ENCODE assay signal across 9 cellular contexts in genomic region chr1:205319081-205320018, GRCh38. TPM values are rescaled to one million over a fixed set of nuclear protein-coding genes. Genes with fewer than 3 reads are reported as not detected.
A peak's percentile ranks its signal among the peaks of the same experiment; 100 is the strongest.
DNase-seq lines count a peak whose midpoint lies in the region; ATAC-seq and TF ChIP-seq lines count a peak whose summit lies in the region.
"Had no signal": no experiment of that assay in that cellular context is flagged by ENCODE, and none has a peak within 500 bp of the region (broad histone marks: within the 10 kb centered on the region; RNA-seq: fewer than 3 reads in every experiment).

No MANE protein-coding gene starts in this region.

- H3K9me3 ChIP-seq in upper lobe of left lung = no peaks in the 10 kb centered on the region
- H3K9me3 ChIP-seq in BE2C = no peaks in the 10 kb centered on the region

- peaks cover 39 to 63% (median 51%) of the 10 kb centered on the region in 3 donors for H3K4me1 Mint-ChIP-seq in IgD-negative memory B cell
- peaks cover 66% of the 10 kb centered on the region for H3K4me1 Mint-ChIP-seq in dendritic cell treated with granulocyte-macrophage colony-stimulating factor and Interleukin-4, amounts not matched to agents 40 ng/mL and 50 ng/mL, for 4 days (ENCODE audit: low read depth)

- H3K4me3 ChIP-seq in mesendoderm (ENCODE audit: low read length) (no peak overlapping the region), upper lobe of left lung (peak overlapping the region in 3 of 4 donors; percentile 79 to 89 (median 80)), BE2C (ENCODE audit: low read depth, low read length) (no peak overlapping the region)

- H2BK5ac ChIP-seq in mesendoderm (ENCODE audit: low read length) = no peak overlapping the region

- peaks cover 0 to 1% (median 0%) of the 10 kb centered on the region in 3 donors for H3K9me3 Mint-ChIP-seq in IgD-negative memory B cell
- H3K9me3 Mint-ChIP-seq in dendritic cell treated with granulocyte-macrophage colony-stimulating factor and Interleukin-4, amounts not matched to agents 40 ng/mL and 50 ng/mL, for 4 days = no peaks in the 10 kb centered on the region

- H3K27ac Mint-ChIP-seq in IgD-negative memory B cell = peak overlapping the region; percentile 85 to 99 (median 95)
- peak overlapping the region; percentile 91 for H3K27ac Mint-ChIP-seq in dendritic cell treated with granulocyte-macrophage colony-stimulating factor and Interleukin-4, amounts not matched to agents 40 ng/mL and 50 ng/mL, for 4 days

- no peaks in the 10 kb centered on the region for H3K27me3 Mint-ChIP-seq in IgD-negative memory B cell
- peaks cover 1% of the 10 kb centered on the region for H3K27me3 Mint-ChIP-seq in dendritic cell treated with granulocyte-macrophage colony-stimulating factor and Interleukin-4, amounts not matched to agents 40 ng/mL and 50 ng/mL, for 4 days

- no peak overlapping the region for H2BK120ac ChIP-seq in mesendoderm (ENCODE audit: low read depth, low read length)

- H3K18ac ChIP-seq in mesendoderm (ENCODE audit: low read length) = no peak overlapping the region

- peak in 1 of 4 donors; percentile 1 for TF ChIP-seq EP300 in upper lobe of left lung (IDR thresholded peaks at IDR 0.05)

- no peak overlapping the region for H4K5ac ChIP-seq in mesendoderm (ENCODE audit: low read length)

- peaks cover 67% of the 10 kb centered on the region for H3K79me2 ChIP-seq in mesendoderm (ENCODE audit: control insufficient read depth, insufficient read depth, low read length)

- no peak overlapping the region for H3K4me2 ChIP-seq in mesendoderm (ENCODE audit: low read length)

- TF ChIP-seq CTCF in C4-2B (conservative IDR thresholded peaks at IDR 0.05) (no peak), upper lobe of left lung (IDR thresholded peaks at IDR 0.05) (no peak), BE2C (IDR thresholded peaks at IDR 0.05; ENCODE audit: low read depth, low read length) (no peak)

- WGBS in mesendoderm (ENCODE audit: extremely low coverage, insufficient coverage, low lambda C conversion rate) = no CpG with 5 or more reads among the region's 6 CpGs
- WGBS in upper lobe of left lung, 2 donors = 11 to 19% methylated on average over 3 to 6 of the region's 6 CpGs

- TF ChIP-seq POLR2A in Raji (IDR thresholded peaks at IDR 0.05; ENCODE audit: insufficient read depth, low read depth, low read length) (0 out of 2 replicates have a peak, but pooled peaks have one; percentile 12), upper lobe of left lung (IDR thresholded peaks at IDR 0.05) (peak in 2 of 4 donors; percentile 28 to 43)

- no peak overlapping the region for H2AK5ac ChIP-seq in mesendoderm (ENCODE audit: low read length)

- H3K9ac ChIP-seq in mesendoderm (ENCODE audit: low read length) = peak overlapping the region; percentile 9

- H3K79me1 ChIP-seq in mesendoderm (ENCODE audit: low read length) = peaks cover 6% of the 10 kb centered on the region

- no peak overlapping the region for H2BK15ac ChIP-seq in mesendoderm (replicated peaks; ENCODE audit: low read depth)

- no peak overlapping the region for H3K23ac ChIP-seq in mesendoderm (ENCODE audit: low read length)

- H3K27me3 ChIP-seq in mesendoderm (ENCODE audit: insufficient read depth, low read length, poor library complexity) (no peaks in the 10 kb centered on the region), upper lobe of left lung (no peaks in the 10 kb centered on the region), BE2C (no peaks in the 10 kb centered on the region)

- peaks cover 13% of the 10 kb centered on the region for H3K4me1 ChIP-seq in mesendoderm (ENCODE audit: control insufficient read depth, low read depth, low read length)
- peaks cover 59 to 75% (median 66%) of the 10 kb centered on the region in 4 donors for H3K4me1 ChIP-seq in upper lobe of left lung
- H3K4me1 ChIP-seq in BE2C = peaks cover 31% of the 10 kb centered on the region

- H3K36me3 ChIP-seq in mesendoderm (ENCODE audit: control insufficient read depth, insufficient read depth, low read length) = no peaks in the 10 kb centered on the region
- no peaks in the 10 kb centered on the region for H3K36me3 ChIP-seq in upper lobe of left lung
- no peaks in the 10 kb centered on the region for H3K36me3 ChIP-seq in BE2C

- H3K36me3 Mint-ChIP-seq in IgD-negative memory B cell = peaks cover 2% of the 10 kb centered on the region
- H3K36me3 Mint-ChIP-seq in dendritic cell treated with granulocyte-macrophage colony-stimulating factor and Interleukin-4, amounts not matched to agents 40 ng/mL and 50 ng/mL, for 4 days (ENCODE audit: low read depth) = peaks cover 21% of the 10 kb centered on the region

- peak; percentile 37 to 58 for ATAC-seq in upper lobe of left lung (ENCODE audit: low FRiP score in 2 of 2)
- no peak for ATAC-seq in GM21367 (IDR thresholded peaks at IDR 0.05; ENCODE audit: unreplicated experiment)

- H3K27ac ChIP-seq in C4-2B = peak overlapping the region; percentile 99
- H3K27ac ChIP-seq in mesendoderm (ENCODE audit: low read depth, low read length) = peak overlapping the region; percentile 3
- peak overlapping the region; percentile 89 to 96 (median 93) for H3K27ac ChIP-seq in upper lobe of left lung

- H3K4me3 Mint-ChIP-seq in IgD-negative memory B cell = peak overlapping the region; percentile 88 to 100 (median 96)
- peak overlapping the region; percentile 90 for H3K4me3 Mint-ChIP-seq in dendritic cell treated with granulocyte-macrophage colony-stimulating factor and Interleukin-4, amounts not matched to agents 40 ng/mL and 50 ng/mL, for 4 days

- no peak overlapping the region for H3K4ac ChIP-seq in mesendoderm (ENCODE audit: low read depth, low read length)

- H4K8ac ChIP-seq in mesendoderm (ENCODE audit: low read depth, low read length) = no peak overlapping the region

- DNase-seq in mesendoderm = no peak
- peak in 1 of 2 donors; percentile 78 for DNase-seq in upper lobe of left lung
- no peak for DNase-seq in BE2C

- intact Hi-C loops in dendritic cell treated with granulocyte-macrophage colony-stimulating factor and Interleukin-4, amounts not matched to agents 40 ng/mL and 50 ng/mL, for 4 days (cut with micrococcal nuclease) = loop anchor here (5.0 kb wide), 1 partner anchor 32 kb away; no protein-coding TSS in a partner anchor

- H3K56ac ChIP-seq in mesendoderm (ENCODE audit: low read length) = peak overlapping the region; percentile 52

RNA-seq across cellular contexts. Expression of gene NUAK2, which starts 2.2 kb away (rescaled TPM):
- polyA plus RNA-seq in IgD-negative memory B cell = 91.9 TPM
- 11.0 TPM for polyA plus RNA-seq in mesendoderm (2013, experiment 1 of 2)
- polyA plus RNA-seq in mesendoderm (2013, experiment 2 of 2) = 11.3 TPM
- total RNA-seq in upper lobe of left lung = 10 to 100 TPM in 3 of 6 donors, 1 to 10 TPM in 3; 8.5 to 14.7 (median 10.3) TPM
- 0.66 TPM for polyA plus RNA-seq in BE2C (2012; ENCODE audit: insufficient read depth, insufficient read length, low read depth)

RNA-seq across cellular contexts. Expression of gene KLHDC8A, which starts 37.4 kb away (rescaled TPM):
- polyA plus RNA-seq in IgD-negative memory B cell = 0.20 TPM
- polyA plus RNA-seq in mesendoderm (2013, experiment 1 of 2) = 0.62 TPM
- 0.56 TPM for polyA plus RNA-seq in mesendoderm (2013, experiment 2 of 2)
- 1 to 10 TPM in 1 of 6 donors, under 1 TPM in 2, not detected in 3; 0.34 to 1.7 (median 0.37) TPM for total RNA-seq in upper lobe of left lung
- 3.2 TPM for polyA plus RNA-seq in BE2C (2012; ENCODE audit: insufficient read depth, insufficient read length, low read depth)
- total RNA-seq: myocyte had no signal

Comparison
In these comparisons a context has a peak if more than half of its experiments do, and no peak if none do; other contexts are left out.
1. H3K27ac ChIP-seq: peak in every context shown above with its lines; median percentile 99 in C4-2B; 93 in upper lobe of left lung; 3 in mesendoderm.
2. H3K4me3 ChIP-seq: peak in upper lobe of left lung (3 of 4); none in mesendoderm (single experiment) and BE2C (single experiment).